ENCODE assay signal across 1 cellular context in the genomic region with DNA sequence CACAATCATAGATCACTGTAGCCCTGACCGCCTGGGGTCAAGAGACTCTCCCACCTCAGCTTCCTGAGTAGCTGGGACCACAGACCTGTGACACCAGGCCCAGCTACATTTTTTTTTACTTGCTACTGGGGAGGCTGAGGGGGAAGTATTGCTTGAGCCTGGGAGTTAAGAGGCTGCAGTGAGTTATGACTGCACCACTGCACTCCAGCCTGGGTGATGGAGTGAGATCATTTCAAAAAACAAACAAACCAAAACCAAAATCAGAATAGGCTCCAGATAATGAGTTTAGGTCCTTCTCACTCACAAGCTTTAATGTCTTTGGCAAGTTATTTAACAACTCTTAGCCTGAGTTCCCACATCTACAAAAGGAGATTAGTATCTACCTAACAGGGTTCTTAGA.
TF ChIP-seq lines count a peak whose summit lies in the region.

No MANE protein-coding gene starts in this region.

TF ChIP-seq in HepG2, 621 proteins besides CTCF, POLR2A, EP300 and RAD21:
- TF ChIP-seq MBNL3 (CRISPR knock-in tag; conservative IDR thresholded peaks at IDR 0.05): no peak
- TF ChIP-seq, protein P1, sequence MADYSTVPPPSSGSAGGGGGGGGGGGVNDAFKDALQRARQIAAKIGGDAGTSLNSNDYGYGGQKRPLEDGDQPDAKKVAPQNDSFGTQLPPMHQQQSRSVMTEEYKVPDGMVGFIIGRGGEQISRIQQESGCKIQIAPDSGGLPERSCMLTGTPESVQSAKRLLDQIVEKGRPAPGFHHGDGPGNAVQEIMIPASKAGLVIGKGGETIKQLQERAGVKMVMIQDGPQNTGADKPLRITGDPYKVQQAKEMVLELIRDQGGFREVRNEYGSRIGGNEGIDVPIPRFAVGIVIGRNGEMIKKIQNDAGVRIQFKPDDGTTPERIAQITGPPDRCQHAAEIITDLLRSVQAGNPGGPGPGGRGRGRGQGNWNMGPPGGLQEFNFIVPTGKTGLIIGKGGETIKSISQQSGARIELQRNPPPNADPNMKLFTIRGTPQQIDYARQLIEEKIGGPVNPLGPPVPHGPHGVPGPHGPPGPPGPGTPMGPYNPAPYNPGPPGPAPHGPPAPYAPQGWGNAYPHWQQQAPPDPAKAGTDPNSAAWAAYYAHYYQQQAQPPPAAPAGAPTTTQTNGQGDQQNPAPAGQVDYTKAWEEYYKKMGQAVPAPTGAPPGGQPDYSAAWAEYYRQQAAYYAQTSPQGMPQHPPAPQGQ (CRISPR knock-in tag; IDR thresholded peaks at IDR 0.05; ENCODE audit: borderline replicate concordance): no peak
- no peak for TF ChIP-seq ZNF782 (CRISPR knock-in tag; IDR thresholded peaks at IDR 0.05; ENCODE audit: borderline replicate concordance)
- TF ChIP-seq MYNN (CRISPR knock-in tag; IDR thresholded peaks at IDR 0.05; ENCODE audit: low read depth): no peak
- no peak for TF ChIP-seq NBN (conservative IDR thresholded peaks at IDR 0.05)
- TF ChIP-seq NONO (IDR thresholded peaks at IDR 0.05): no peak
- no peak for TF ChIP-seq NONO (CRISPR knock-in tag; conservative IDR thresholded peaks at IDR 0.05)
- no peak for TF ChIP-seq ELF4 (CRISPR knock-in tag; IDR thresholded peaks at IDR 0.05; ENCODE audit: borderline replicate concordance)
- TF ChIP-seq E2F2 (CRISPR knock-in tag; IDR thresholded peaks at IDR 0.05; ENCODE audit: borderline replicate concordance): no peak
- TF ChIP-seq ZNF564 (CRISPR knock-in tag; IDR thresholded peaks at IDR 0.05): no peak
- TF ChIP-seq ATF1 (CRISPR knock-in tag; IDR thresholded peaks at IDR 0.05): no peak
- TF ChIP-seq NR0B2 (CRISPR knock-in tag; IDR thresholded peaks at IDR 0.05): no peak
- no peak for TF ChIP-seq PRMT3 (CRISPR knock-in tag; IDR thresholded peaks at IDR 0.05; ENCODE audit: borderline replicate concordance, low read depth)
